ENCODE assay signal across 11 cellular contexts in the genomic region with DNA sequence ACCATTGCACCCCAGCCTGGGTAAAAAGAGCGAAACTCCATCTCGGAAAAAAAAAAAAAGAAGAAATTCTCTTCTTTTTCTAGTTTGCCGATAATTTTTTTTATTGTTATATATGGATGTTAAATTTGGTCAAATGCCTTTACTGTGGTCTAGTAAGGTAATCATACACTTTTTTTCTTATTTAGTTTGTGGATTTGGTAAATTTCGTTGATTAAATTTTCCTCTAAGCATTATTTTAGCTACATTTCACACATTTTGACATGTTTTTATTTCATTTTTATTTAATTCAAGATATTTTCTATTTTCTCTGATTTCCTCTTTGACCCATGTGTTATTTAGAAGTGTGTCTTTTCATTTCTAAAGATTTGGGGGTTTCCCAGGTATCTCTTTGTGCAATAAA. TPM values are rescaled to one million over a fixed set of nuclear protein-coding genes. Genes with fewer than 3 reads are reported as not detected.
"Had no signal": no experiment of that assay in that cellular context is flagged by ENCODE, and none has a peak within 500 bp of the region (broad histone marks: within the 10 kb centered on the region; RNA-seq: fewer than 3 reads in every experiment).

No MANE protein-coding gene starts in this region.

- ATAC-seq: GM23338, HCT116 had no signal

- H3K4me2 ChIP-seq: GM23338 had no signal

- H3K9ac ChIP-seq: GM23248 had no signal

- H3K27ac ChIP-seq: GM23248 had no signal

- H3K9me3 ChIP-seq: HAP-1 had no signal

- H3K4me3 ChIP-seq: GM23248, GM23338, HAP-1 had no signal

- FAIRE-seq: H1 had no signal

- H3K36me3 ChIP-seq: HAP-1 had no signal

- DNase-seq: GM23248, GOT3, H7, H9, HCEC 1CT, HFFc6 had no signal

- H2AFZ ChIP-seq: GM23248, GM23338 had no signal

RNA-seq across cellular contexts. Expression of gene ERVFRD-1, which starts 49.4 kb away (rescaled TPM):
- total RNA-seq: GM23248, GM23338, H1, H4, H7, H9, HFFc6 had no signal
- polyA plus RNA-seq: H1 had no signal
